In the genomic region with DNA sequence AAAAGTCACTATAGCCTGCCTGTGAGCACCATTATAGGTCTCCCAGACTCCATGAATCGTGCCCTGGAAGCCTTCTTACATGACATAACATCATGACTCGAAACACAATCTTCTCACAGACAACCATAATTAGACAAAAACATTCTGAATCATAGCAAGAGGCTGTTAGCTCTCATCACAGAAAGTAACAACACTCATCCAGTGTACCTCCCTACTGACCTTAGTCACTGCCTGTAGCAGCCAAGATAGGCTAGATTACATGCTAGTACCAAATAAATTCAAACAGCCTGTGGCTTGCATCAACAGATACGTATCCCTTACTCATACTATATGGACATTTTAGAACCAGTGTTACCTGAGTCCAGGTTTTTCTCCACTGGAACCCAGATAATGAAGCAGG, we compare ENCODE assay signal across 20 cellular contexts.
DNase-seq lines count a peak whose midpoint lies in the region; ATAC-seq, FAIRE-seq and TF ChIP-seq lines count a peak whose summit lies in the region.
"Had no signal": no experiment of that assay in that cellular context is flagged by ENCODE, and none has a peak within 500 bp of the region (broad histone marks: within the 10 kb centered on the region; RNA-seq: fewer than 3 reads in every experiment).

No MANE protein-coding gene starts in this region.

- no peak for DNase-seq in HTR-8/SVneo (ENCODE audit: insufficient read length, low spot score)
- DNase-seq in NCI-H345 treated with DMSO at 0.1 percent for 48 hours (lab: John Stamatoyannopoulos, UW; ENCODE audit: unreplicated experiment), result peak; percentile 50
- peak; percentile 44 for DNase-seq in astrocyte of the spinal cord (ENCODE audit: low read depth, low spot score)
- peak; percentile 17 for DNase-seq in kidney tubule cell (ENCODE audit: low spot score)
- no peak for DNase-seq in head of caudate nucleus
- DNase-seq in frontal cortex (ENCODE audit: low spot score in 2 of 2), result no peak
- DNase-seq: activated CD4-positive, alpha-beta T cell treated with anti-CD3 and anti-CD28 coated beads, Interleukin-2, amount 50 U/mL, for 48 hours; activated naive CD4-positive, alpha-beta T cell; activated T-cell treated with anti-CD3 and anti-CD28 coated beads for 4 hours; Caco-2; effector memory CD8-positive, alpha-beta T cell; Kasumi-1; left lung; NCI-H1417 treated with DMSO at 0.1 percent for 48 hours; RPMI8226; stimulated activated CD4-positive, alpha-beta T cell treated with anti-CD3 and anti-CD28 coated beads, Interleukin-15, amount 100 ng/mL, for 24 hours; T-cell; thyroid gland had no signal

- no peak for TF ChIP-seq CTCF in astrocyte of the spinal cord (IDR thresholded peaks at IDR 0.05; ENCODE audit: low read depth, low read length)

- FAIRE-seq in HTR-8/SVneo (lab: Jason Lieb, UNC), result peak; percentile 80
- FAIRE-seq in frontal cortex (lab: Jason Lieb, UNC), result no peak

- intact Hi-C loops in head of caudate nucleus (cut with DNase I), result no loop called here

- H3K4me3 ChIP-seq in astrocyte of the spinal cord (ENCODE audit: low read depth, low read length), result no peak overlapping the region
- H3K4me3 ChIP-seq: left lung, thyroid gland had no signal

- in situ Hi-C loops in astrocyte of the spinal cord (cut with HindIII; ENCODE audit: low sequenced_read_pairs), result no loop called here

- no peak for ATAC-seq in GM21786 (IDR thresholded peaks at IDR 0.05; ENCODE audit: unreplicated experiment)
- ATAC-seq: effector memory CD8-positive, alpha-beta T cell; left lung; stimulated activated effector memory CD8-positive, alpha-beta T cell treated with anti-CD3 and anti-CD28 coated beads, Interleukin-12 subunit alpha, Interleukin-12 subunit beta, amount 100 ng/mL, for 72 hours; T-cell had no signal

Comparison
In these comparisons a context has a peak if more than half of its experiments do, and no peak if none do; other contexts are left out.
1. DNase-seq: peak in NCI-H345 treated with DMSO at 0.1 percent for 48 hours (single experiment), astrocyte of the spinal cord (single experiment) and kidney tubule cell (single experiment); none in HTR-8/SVneo (single experiment), head of caudate nucleus (0 of 42) and frontal cortex (0 of 2).